Comparison of ENCODE assay signal across 9 cellular contexts in genomic region chr9:130461731-130462130, GRCh38. TPM values are rescaled to one million over a fixed set of nuclear protein-coding genes. Genes with fewer than 3 reads are reported as not detected.
DNase-seq lines count a peak whose midpoint lies in the region; ATAC-seq and TF ChIP-seq lines count a peak whose summit lies in the region.
"Had no signal": no experiment of that assay in that cellular context is flagged by ENCODE, and none has a peak within 500 bp of the region (broad histone marks: within the 10 kb centered on the region; RNA-seq: fewer than 3 reads in every experiment).

No MANE protein-coding gene starts in this region.

- no TSS peak for BruUV-seq in IMR-90 (replicated peaks; lab: Mats Ljungman, UMichigan)

- DNase-seq in IMR-90, result no peak
- DNase-seq in WERI-Rb-1, result no peak
- no peak for DNase-seq in mucosa of gallbladder (ENCODE audit: low spot score)
- DNase-seq in HK-2 (ENCODE audit: unreplicated experiment), result no peak
- no peak for DNase-seq in NCI-H526 treated with DMSO at 0.1 percent for 48 hours (lab: John Stamatoyannopoulos, UW)

- H3K9ac ChIP-seq in IMR-90 (ENCODE audit: low read depth, low read length) (no peak overlapping the region), OCI-LY3 (ENCODE audit: low read length) (peak overlapping the region; percentile 32; the same call in 1 of the 2 replicates)
- H3K9ac ChIP-seq: BLaER1 had no signal

- intact Hi-C loops in IMR-90 (cut with micrococcal nuclease), result loop anchor here (1.0 kb wide), 1 partner anchor 221 kb away; no protein-coding TSS in a partner anchor

- peak overlapping the region; percentile 40 for H2AFZ ChIP-seq in IMR-90 (replicated peaks; ENCODE audit: low read length, poor library complexity)
- peak overlapping the region; percentile 77 for H2AFZ ChIP-seq in OCI-LY3 (ENCODE audit: low read depth, low read length)
- H2AFZ ChIP-seq: GM23338 had no signal

- no peak overlapping the region for H3K23ac ChIP-seq in IMR-90 (ENCODE audit: low read depth, low read length)

- H3K4me1 ChIP-seq in IMR-90 (ENCODE audit: control insufficient read depth, insufficient read depth, low read length), result no peaks in the 10 kb centered on the region
- H3K4me1 ChIP-seq in OCI-LY3 (ENCODE audit: low read length), result peaks cover 5% of the 10 kb centered on the region
- H3K4me1 ChIP-seq: BLaER1 had no signal

- no peak overlapping the region for H2AK9ac ChIP-seq in IMR-90 (replicated peaks; ENCODE audit: low read depth, low read length, poor library complexity)

- in situ Hi-C loops in IMR-90 (cut with MboI; ENCODE audit: low sequenced_read_pairs), result no loop called here

- H3K79me2 ChIP-seq in OCI-LY3 (ENCODE audit: low read length), result no peaks in the 10 kb centered on the region

- H4K8ac ChIP-seq in IMR-90 (ENCODE audit: low read depth in 2 of 2, low read length in 2 of 2), result no peak overlapping the region

- no peak overlapping the region for H2BK20ac ChIP-seq in IMR-90 (ENCODE audit: low read depth, low read length)

- H3K27ac ChIP-seq in IMR-90 (ENCODE audit: insufficient read depth, low read length) (no peak overlapping the region), OCI-LY3 (ENCODE audit: low read length) (no peak overlapping the region), WERI-Rb-1 (peak overlapping the region; percentile 29)
- H3K27ac ChIP-seq: BLaER1 had no signal

- no peak overlapping the region for H4K91ac ChIP-seq in IMR-90 (ENCODE audit: insufficient read depth, low read depth, low read length)

- dilution Hi-C loops in IMR-90 (cut with HindIII; ENCODE audit: low sequenced_read_pairs, unreplicated experiment), result no loop called here

- TF ChIP-seq POLR2A in IMR-90 (IDR thresholded peaks at IDR 0.05; ENCODE audit: low read depth, low read length), result no peak

- H3K9me3 ChIP-seq in IMR-90 (ENCODE audit: control insufficient read depth, insufficient read depth, low read length) (no peaks in the 10 kb centered on the region), OCI-LY3 (ENCODE audit: insufficient read depth, low read length) (no peaks in the 10 kb centered on the region), WERI-Rb-1 (ENCODE audit: severe bottlenecking) (no peaks in the 10 kb centered on the region)
- H3K9me3 ChIP-seq: BLaER1 had no signal

- CTCF ChIA-PET in IMR-90 (lab: Yijun Ruan, JAX), result interaction anchor here (1.5 kb wide), 1 partner anchor 220 kb away, joined by 5 read pairs; no protein-coding TSS in a partner anchor

- H3K4me2 ChIP-seq in IMR-90 (ENCODE audit: low read depth, low read length) (no peak overlapping the region), OCI-LY3 (ENCODE audit: low read length) (peak overlapping the region; percentile 91)
- H3K4me2 ChIP-seq: GM23338 had no signal

- POLR2A ChIA-PET in IMR-90 (lab: Charles Lee; ENCODE audit: unreplicated experiment), result no interaction called here

- H3K18ac ChIP-seq in IMR-90 (ENCODE audit: low read depth, low read length), result no peak overlapping the region

- WGBS in IMR-90 (ENCODE audit: extremely low coverage in 2 of 2, insufficient read length in 1 of 2), 2 experiments, result no CpG with 5 or more reads among the region's 11 CpGs

- H2BK120ac ChIP-seq in IMR-90 (ENCODE audit: low read depth, low read length), result no peak overlapping the region

- TF ChIP-seq RAD21 in IMR-90 (IDR thresholded peaks at IDR 0.05; ENCODE audit: low read length), result no peak

- no peak overlapping the region for H2AK5ac ChIP-seq in IMR-90 (ENCODE audit: low read depth, low read length)

- no peak overlapping the region for H3K4ac ChIP-seq in IMR-90 (ENCODE audit: low read depth, low read length)

- H3K36me3 ChIP-seq in IMR-90 (ENCODE audit: control insufficient read depth, insufficient read depth, low read length) (no peaks in the 10 kb centered on the region), OCI-LY3 (replicated peaks; ENCODE audit: low read depth, low read length) (no peaks in the 10 kb centered on the region), WERI-Rb-1 (peaks cover 23% of the 10 kb centered on the region)

- no peak overlapping the region for H3K14ac ChIP-seq in IMR-90 (replicated peaks; ENCODE audit: low read depth, low read length)

- no peaks in the 10 kb centered on the region for H3K79me1 ChIP-seq in IMR-90 (ENCODE audit: low read depth in 1 of 2, low read length in 2 of 2)

- H4K5ac ChIP-seq in IMR-90 (ENCODE audit: low read depth, low read length), result no peak overlapping the region

- peaks cover 13% of the 10 kb centered on the region for H3K27me3 ChIP-seq in IMR-90 (ENCODE audit: control insufficient read depth, insufficient read depth, low read length)
- peaks cover 11% of the 10 kb centered on the region; the same call in 1 of the 2 replicates for H3K27me3 ChIP-seq in OCI-LY3 (ENCODE audit: low read depth, low read length)
- no peaks in the 10 kb centered on the region for H3K27me3 ChIP-seq in WERI-Rb-1 (ENCODE audit: insufficient read depth, low read depth, severe bottlenecking)
- H3K27me3 ChIP-seq: BLaER1 had no signal

- H3K56ac ChIP-seq in IMR-90 (ENCODE audit: extremely low read depth, insufficient read depth, low read length), result no peak overlapping the region

- TF ChIP-seq CTCF in IMR-90 (conservative IDR thresholded peaks at IDR 0.05; ENCODE audit: low read depth, low read length), result no peak
- no peak for TF ChIP-seq CTCF in OCI-LY3 (IDR thresholded peaks at IDR 0.05; ENCODE audit: low read depth, low read length)
- no peak for TF ChIP-seq CTCF in WERI-Rb-1 (IDR thresholded peaks at IDR 0.05; ENCODE audit: low read depth, low read length)

- H2BK15ac ChIP-seq in IMR-90 (ENCODE audit: low read depth, low read length), result no peak overlapping the region

- peaks cover 8% of the 10 kb centered on the region for H4K20me1 ChIP-seq in IMR-90 (ENCODE audit: insufficient read depth, low read length)
- H4K20me1 ChIP-seq in OCI-LY3 (ENCODE audit: insufficient read depth, low read length), result no peaks in the 10 kb centered on the region

- H3K4me3 ChIP-seq in IMR-90 (ENCODE audit: insufficient read depth, low read depth, low read length), result no peak overlapping the region
- H3K4me3 ChIP-seq in OCI-LY3 (ENCODE audit: low read length), result peak overlapping the region; percentile 73
- no peak overlapping the region for H3K4me3 ChIP-seq in WERI-Rb-1 (ENCODE audit: low read depth, low read length)
- H3K4me3 ChIP-seq: BLaER1, GM23338 had no signal

- ATAC-seq in IMR-90 (ENCODE audit: low read depth), result no peak
- ATAC-seq in HG03439 (IDR thresholded peaks at IDR 0.05; ENCODE audit: unreplicated experiment), result no peak

- no peaks in the 10 kb centered on the region for H3K9me1 ChIP-seq in IMR-90 (ENCODE audit: insufficient read depth, low read length)

- H2BK5ac ChIP-seq in IMR-90 (ENCODE audit: low read depth, low read length, poor library complexity, severe bottlenecking), result no peak overlapping the region

TF ChIP-seq in IMR-90, 13 proteins besides CTCF, POLR2A, EP300 and RAD21:
- TF ChIP-seq MAZ (IDR thresholded peaks at IDR 0.05; ENCODE audit: borderline replicate concordance, low read depth, low read length) (no peak), FOS (IDR thresholded peaks at IDR 0.05; ENCODE audit: low read depth, low read length) (no peak), RFX5 (IDR thresholded peaks at IDR 0.05; ENCODE audit: low read depth, low read length) (no peak), MXI1 (IDR thresholded peaks at IDR 0.05; ENCODE audit: borderline replicate concordance, low read depth, low read length) (no peak), MAFK (IDR thresholded peaks at IDR 0.05; ENCODE audit: low read depth, low read length) (no peak), NFE2L2 (IDR thresholded peaks at IDR 0.05; ENCODE audit: low read depth, low read length) (no peak), CHD1 (IDR thresholded peaks at IDR 0.05; ENCODE audit: low read depth, low read length) (no peak), RCOR1 (IDR thresholded peaks at IDR 0.05; ENCODE audit: insufficient replicate concordance, low read length) (no peak), SMC3 (IDR thresholded peaks at IDR 0.05; ENCODE audit: low read depth, low read length) (no peak)
- TF ChIP-seq, protein P1, sequence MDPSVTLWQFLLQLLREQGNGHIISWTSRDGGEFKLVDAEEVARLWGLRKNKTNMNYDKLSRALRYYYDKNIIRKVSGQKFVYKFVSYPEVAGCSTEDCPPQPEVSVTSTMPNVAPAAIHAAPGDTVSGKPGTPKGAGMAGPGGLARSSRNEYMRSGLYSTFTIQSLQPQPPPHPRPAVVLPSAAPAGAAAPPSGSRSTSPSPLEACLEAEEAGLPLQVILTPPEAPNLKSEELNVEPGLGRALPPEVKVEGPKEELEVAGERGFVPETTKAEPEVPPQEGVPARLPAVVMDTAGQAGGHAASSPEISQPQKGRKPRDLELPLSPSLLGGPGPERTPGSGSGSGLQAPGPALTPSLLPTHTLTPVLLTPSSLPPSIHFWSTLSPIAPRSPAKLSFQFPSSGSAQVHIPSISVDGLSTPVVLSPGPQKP (IDR thresholded peaks at IDR 0.05; ENCODE audit: borderline replicate concordance, low read depth, low read length), result no peak
- TF ChIP-seq, protein P2, sequence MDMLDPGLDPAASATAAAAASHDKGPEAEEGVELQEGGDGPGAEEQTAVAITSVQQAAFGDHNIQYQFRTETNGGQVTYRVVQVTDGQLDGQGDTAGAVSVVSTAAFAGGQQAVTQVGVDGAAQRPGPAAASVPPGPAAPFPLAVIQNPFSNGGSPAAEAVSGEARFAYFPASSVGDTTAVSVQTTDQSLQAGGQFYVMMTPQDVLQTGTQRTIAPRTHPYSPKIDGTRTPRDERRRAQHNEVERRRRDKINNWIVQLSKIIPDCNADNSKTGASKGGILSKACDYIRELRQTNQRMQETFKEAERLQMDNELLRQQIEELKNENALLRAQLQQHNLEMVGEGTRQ (IDR thresholded peaks at IDR 0.05; ENCODE audit: low read depth, low read length), result no peak

RNA-seq across cellular contexts. Expression of gene ASS1, which starts 17.0 kb away (rescaled TPM):
- total RNA-seq in IMR-90 (2012; rRNA removed), result 31.1 and 39.6 TPM in 2 replicates
- 39.7 and 41.9 TPM in 2 replicates for polyA plus RNA-seq in IMR-90 (2012; rRNA removed)
- polyA plus RNA-seq in IMR-90 (2012; cell fraction: cytosol; rRNA removed), result 48.3 and 61.6 TPM in 2 replicates
- 23.9 and 27.2 TPM in 2 replicates for polyA plus RNA-seq in IMR-90 (2012; cell fraction: nucleus; rRNA removed; ENCODE audit: low replicate concordance)
- total RNA-seq in mucosa of gallbladder, result 166 TPM
